19 cellular contexts compared by ENCODE assay signal in genomic region chr15:69476704-69477473, GRCh38. TPM values are rescaled to one million over a fixed set of nuclear protein-coding genes. Genes with fewer than 3 reads are reported as not detected.
DNase-seq lines count a peak whose midpoint lies in the region; ATAC-seq, FAIRE-seq and TF ChIP-seq lines count a peak whose summit lies in the region.
"Had no signal": no experiment of that assay in that cellular context is flagged by ENCODE, and none has a peak within 500 bp of the region (broad histone marks: within the 10 kb centered on the region; RNA-seq: fewer than 3 reads in every experiment).

No MANE protein-coding gene starts in this region.

- WGBS in A549 (ENCODE audit: missing lambda C conversion rate), result 75% methylated on average over 9 of the region's 9 CpGs

- no peak for TF ChIP-seq RAD21 in A549 (conservative IDR thresholded peaks at IDR 0.05 in 1 of 2, IDR thresholded peaks at IDR 0.05 in 1 of 2)

- CTCF ChIA-PET in A549 (lab: Yijun Ruan, JAX), result interaction anchor here (0.5 to 10.2 kb wide), 78 partner anchors 9 to 1398 kb away, joined by 3 to 152 read pairs (median 4); partner anchors contain the start of gene TLE3

- no peak for ATAC-seq in A549
- ATAC-seq in HG02973 (IDR thresholded peaks at IDR 0.05; ENCODE audit: unreplicated experiment), result no peak

- H3K27ac ChIP-seq in A549 (no peak overlapping the region), coronary artery (no peak overlapping the region)
- H3K27ac ChIP-seq: 22Rv1, BLaER1, GM23248, HL-60 had no signal

- H3K4me2 ChIP-seq in A549, result no peak overlapping the region
- H3K4me2 ChIP-seq: BLaER1 had no signal

- no peaks in the 10 kb centered on the region for H3K4me1 ChIP-seq in A549

- TF ChIP-seq POLR2A in A549 (IDR thresholded peaks at IDR 0.05; ENCODE audit: low read length), result no peak

- H3K9me3 ChIP-seq in A549, result peaks cover 8% of the 10 kb centered on the region; the same call in 2 of the 3 replicates
- H3K9me3 ChIP-seq: HAP-1 had no signal

- TF ChIP-seq CTCF in A549 (IDR thresholded peaks at IDR 0.05) (no peak), coronary artery (IDR thresholded peaks at IDR 0.05) (no peak)

- POLR2A ChIA-PET in A549 (lab: Yijun Ruan, JAX), result interaction anchor here (0.7 kb wide), 1 partner anchor 1639 kb away, joined by 4 read pairs; the partner anchor contains the start of gene THSD4

- H3K4me3 ChIP-seq in A549 (no peak overlapping the region), coronary artery (no peak overlapping the region)
- H3K4me3 ChIP-seq: BLaER1, GM23248, HAP-1 had no signal

- FAIRE-seq in A549 (lab: Jason Lieb, UNC), result no peak
- FAIRE-seq: GM12892, GM18507 had no signal

- no peak for TF ChIP-seq EP300 in A549 (IDR thresholded peaks at IDR 0.05)

- DNase-seq in activated CD4-positive, CD25-positive, alpha-beta regulatory T cell treated with anti-CD3 and anti-CD28 coated beads, Interleukin-2, amount 50 U/mL, for 72 hours, result peak; percentile 18
- DNase-seq in activated CD4-positive, CD25-positive, alpha-beta regulatory T cell (lab: John Stamatoyannopoulos, UW), result no peak
- DNase-seq in A549 (ENCODE audit: low read depth in 1 of 2, low spot score in 1 of 2) (no peak), coronary artery (ENCODE audit: low spot score) (peak; percentile 56), mesenteric fat pad (ENCODE audit: low spot score) (peak; percentile 59), NCI-H1694 (lab: John Stamatoyannopoulos, UW) (no peak), NCI-H345 treated with DMSO at 0.1 percent for 48 hours (lab: John Stamatoyannopoulos, UW; ENCODE audit: unreplicated experiment) (no peak)
- DNase-seq: CD4-positive, alpha-beta memory T cell; DMS153; DMS79; GDM1; GM23248 had no signal

TF ChIP-seq in A549, 52 proteins besides CTCF, POLR2A, EP300 and RAD21:
- TF ChIP-seq ZFP36 (IDR thresholded peaks at IDR 0.05; ENCODE audit: borderline replicate concordance, partially characterized antibody) (peak; percentile 70), MYC (IDR thresholded peaks at IDR 0.05; ENCODE audit: borderline replicate concordance, low read length) (no peak), HDAC2 (IDR thresholded peaks at IDR 0.05) (no peak), CBX2 (IDR thresholded peaks at IDR 0.05; ENCODE audit: borderline replicate concordance, low read depth) (no peak)

RNA-seq across cellular contexts. Expression of gene RPLP1, which starts 24.3 kb away (rescaled TPM):
- polyA plus RNA-seq in A549 (2011; rRNA removed) (1,245 and 1,557 TPM in 2 replicates), A549 (2017; fragmentation: RNase III; extraction: RNeasy Plus Mini Kit Qiagen cat#74134 plus additional on column Dnase treatment) (3,637 to 4,104 TPM (median 3,948 TPM) in 3 replicates)
- 2,903 and 3,168 TPM in 2 replicates for polyA plus RNA-seq in A549 (2012; cell fraction: cytosol; rRNA removed)
- 1,317 and 1,797 TPM in 2 replicates for polyA plus RNA-seq in A549 (2012; cell fraction: nucleus; rRNA removed)
- 558 and 606 TPM in 2 replicates for polyA minus RNA-seq in A549 (2011; rRNA and poly(A)+ RNA removed)
- total RNA-seq in mesenteric fat pad, result 994 TPM

Comparison
In these comparisons a context has a peak if more than half of its experiments do, and no peak if none do; other contexts are left out.
1. DNase-seq: peak in activated CD4-positive, CD25-positive, alpha-beta regulatory T cell treated with anti-CD3 and anti-CD28 coated beads, Interleukin-2, amount 50 U/mL, for 72 hours (single experiment), coronary artery (single experiment) and mesenteric fat pad (single experiment); none in activated CD4-positive, CD25-positive, alpha-beta regulatory T cell (0 of 4), A549 (0 of 2), NCI-H1694 (single experiment) and NCI-H345 treated with DMSO at 0.1 percent for 48 hours (single experiment).